ENCODE assay signal across 31 cellular contexts in the genomic region with DNA sequence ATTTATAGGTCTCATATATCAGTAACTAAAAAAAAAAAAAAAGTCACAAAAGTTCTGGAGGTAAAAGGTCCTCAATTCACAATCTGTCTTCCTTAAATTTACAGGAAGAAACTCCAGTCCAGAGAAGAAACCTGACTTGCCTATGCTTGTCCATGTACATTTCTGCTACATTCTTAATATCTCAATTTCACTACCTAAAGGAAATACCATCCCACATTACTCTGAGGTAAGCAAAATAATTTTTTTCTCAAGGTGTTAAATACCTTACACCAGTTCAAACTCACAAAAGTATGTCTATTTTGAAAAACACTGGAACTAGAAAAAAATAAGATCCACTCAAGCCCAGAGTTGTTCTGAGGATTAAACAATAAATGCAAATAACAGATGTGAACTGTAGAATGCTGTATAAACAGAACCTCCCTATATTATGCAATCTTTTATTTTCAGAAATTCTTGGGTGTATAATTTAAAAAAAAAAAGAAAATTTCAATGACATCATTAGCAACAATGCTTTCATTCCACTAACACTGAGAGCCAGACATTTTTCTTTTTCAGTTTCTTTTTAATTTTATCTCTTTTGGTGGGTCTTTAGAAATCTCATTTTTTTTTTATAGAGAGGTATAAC. TPM values are rescaled to one million over a fixed set of nuclear protein-coding genes. Genes with fewer than 3 reads are reported as not detected.
DNase-seq lines count a peak whose midpoint lies in the region; ATAC-seq, FAIRE-seq and TF ChIP-seq lines count a peak whose summit lies in the region.
"Had no signal": no experiment of that assay in that cellular context is flagged by ENCODE, and none has a peak within 500 bp of the region (broad histone marks: within the 10 kb centered on the region; RNA-seq: fewer than 3 reads in every experiment).

No MANE protein-coding gene starts in this region.

- ATAC-seq in GM19351 (IDR thresholded peaks at IDR 0.05; ENCODE audit: unreplicated experiment), result no peak
- ATAC-seq: A549; body of pancreas; gastroesophageal sphincter; HCT116; natural killer cell; stimulated activated naive CD8-positive, alpha-beta T cell treated with anti-CD3 and anti-CD28 coated beads, Interleukin-15, amount 100 ng/mL, for 72 hours had no signal

- POLR2A ChIA-PET in RWPE1 (lab: Yijun Ruan, JAX; ENCODE audit: low non-redundant PET), result no interaction called here

- H3K27ac ChIP-seq in RWPE1, result no peak overlapping the region
- peak overlapping the region; percentile 65 for H3K27ac ChIP-seq in keratinocyte (ENCODE audit: control insufficient read depth, insufficient read depth, low read length)
- H3K27ac ChIP-seq: A549, BLaER1, body of pancreas, gastroesophageal sphincter, skin epidermis, vagina, WERI-Rb-1 had no signal

- CTCF ChIA-PET in RWPE1 (lab: Yijun Ruan, JAX), result no interaction called here

- peak overlapping the region; percentile 42 for H3K9ac ChIP-seq in keratinocyte (ENCODE audit: control insufficient read depth, extremely low read depth, insufficient read depth, low read length)
- H3K9ac ChIP-seq: BLaER1 had no signal

- H2AFZ ChIP-seq in keratinocyte (ENCODE audit: control insufficient read depth, low read length), result no peak overlapping the region

- no peak overlapping the region for H3K4me3 ChIP-seq in AG10803 (ENCODE audit: low read length)
- no peak overlapping the region for H3K4me3 ChIP-seq in epithelial cell of esophagus (ENCODE audit: low read length)
- peak overlapping the region in 2 of 3 experiments; percentile 11 to 44 for H3K4me3 ChIP-seq in keratinocyte (ENCODE audit: control insufficient read depth in 2 of 3, extremely low read depth in 1 of 3, insufficient read depth in 2 of 3, low read depth in 1 of 3, low read length in 3 of 3)
- H3K4me3 ChIP-seq: A549, BLaER1, body of pancreas, gastroesophageal sphincter, skin epidermis, vagina had no signal

- no peaks in the 10 kb centered on the region for H3K27me3 ChIP-seq in keratinocyte (ENCODE audit: control insufficient read depth, extremely low read depth, insufficient read depth, low read length)
- H3K27me3 ChIP-seq: BLaER1, body of pancreas, gastroesophageal sphincter, vagina had no signal

- no peaks in the 10 kb centered on the region for H3K9me1 ChIP-seq in keratinocyte (ENCODE audit: control insufficient read depth, extremely low read depth, insufficient read depth, low read length)

- peak; percentile 49 for FAIRE-seq in keratinocyte (lab: Jason Lieb, UNC)
- FAIRE-seq: A549, kidney had no signal

- peaks cover 5 to 12% of the 10 kb centered on the region in 2 experiments for H3K36me3 ChIP-seq in keratinocyte (ENCODE audit: control insufficient read depth in 2 of 2, extremely low read depth in 1 of 2, insufficient read depth in 2 of 2, low read length in 2 of 2)

- H3K9me3 ChIP-seq in keratinocyte (ENCODE audit: control insufficient read depth, low read depth, low read length), result no peaks in the 10 kb centered on the region
- H3K9me3 ChIP-seq: A549, BLaER1, body of pancreas, gastroesophageal sphincter, vagina had no signal

- H4K20me1 ChIP-seq in keratinocyte (ENCODE audit: control insufficient read depth, extremely low read depth, insufficient read depth, low read length), result no peaks in the 10 kb centered on the region
- H4K20me1 ChIP-seq: BLaER1 had no signal

- TF ChIP-seq CTCF in AG10803 (conservative IDR thresholded peaks at IDR 0.05; ENCODE audit: low read length) (no peak), RWPE1 (conservative IDR thresholded peaks at IDR 0.05; ENCODE audit: low read depth) (no peak), epithelial cell of esophagus (IDR thresholded peaks at IDR 0.05; ENCODE audit: insufficient read depth, low read depth, low read length, missing control alignments) (no peak), keratinocyte (optimal IDR thresholded peaks at IDR 0.05 in 1 of 3, IDR thresholded peaks at IDR 0.05 in 1 of 3, conservative IDR thresholded peaks at IDR 0.05 in 1 of 3; ENCODE audit: extremely low read depth in 1 of 3, insufficient read depth in 2 of 3, low read length in 3 of 3) (no peak)

- peaks cover 31% of the 10 kb centered on the region for H3K4me1 ChIP-seq in keratinocyte (ENCODE audit: control insufficient read depth, extremely low read depth, insufficient read depth, low read length)
- H3K4me1 ChIP-seq: BLaER1, body of pancreas had no signal

- no peaks in the 10 kb centered on the region for H3K79me2 ChIP-seq in keratinocyte (ENCODE audit: control insufficient read depth, insufficient read depth, low read length)

- peak; percentile 51 for DNase-seq in AG10803 (ENCODE audit: low read depth)
- peak; percentile 31 for DNase-seq in RWPE1 (ENCODE audit: low spot score)
- DNase-seq in epithelial cell of esophagus (ENCODE audit: low read depth), result peak; percentile 75
- no peak for DNase-seq in keratinocyte (ENCODE audit: low read depth, low spot score)
- DNase-seq in LoVo (ENCODE audit: low spot score), result no peak
- no peak for DNase-seq in DMS53 treated with DMSO at 0.1 percent for 48 hours (lab: John Stamatoyannopoulos, UW; ENCODE audit: unreplicated experiment)
- no peak for DNase-seq in activated effector memory CD4-positive, alpha-beta T cell treated with anti-CD3 and anti-CD28 coated beads, Interleukin-2, amount 50 U/mL, for 16 hours
- DNase-seq: activated CD4-positive, alpha-beta T cell treated with anti-CD3 and anti-CD28 coated beads, Interleukin-2, amount 10 ng/mL, durations not matched to agents 24 days and 14 days; activated gamma-delta T cell; activated naive CD8-positive, alpha-beta T cell treated with anti-CD3 and anti-CD28 coated beads, Interleukin-2, amount 10 ng/mL, durations not matched to agents 7 days and 5 days; activated T-cell treated with anti-CD3 and anti-CD28 coated beads, Interleukin-2, amount 50 U/mL, for 1 hour; body of pancreas; DMS153; GF-D8; Karpas-422; kidney; MV-4-11; natural killer cell; NCI-H1436 treated with DMSO at 0.1 percent for 48 hours; NCI-H524; occipital lobe; SHP77 treated with DMSO at 0.1 percent for 48 hours; stimulated activated naive CD8-positive, alpha-beta T cell treated with anti-CD3 and anti-CD28 coated beads, Interleukin-15, amount 100 ng/mL, for 72 hours; WERI-Rb-1 had no signal

- peak overlapping the region; percentile 74 for H3K4me2 ChIP-seq in keratinocyte (ENCODE audit: control insufficient read depth, extremely low read depth, insufficient read depth, low read depth, low read length)
- H3K4me2 ChIP-seq: A549, BLaER1 had no signal

- dilution Hi-C loops in keratinocyte (cut with MboI; ENCODE audit: extremely low pct_ligation_motif_present, low sequenced_read_pairs), result no loop called here

RNA-seq across cellular contexts. Expression of a gene that starts 49.9 kb away (rescaled TPM):
- not detected in 3 replicates for polyA plus RNA-seq in keratinocyte
- polyA plus RNA-seq in keratinocyte (2011; ENCODE audit: low read depth), result not detected
- polyA plus RNA-seq in keratinocyte (2011; cell fraction: cytosol; rRNA removed), result not detected in 2 replicates
- not detected in 2 replicates for polyA plus RNA-seq in keratinocyte (2011; cell fraction: nucleus; rRNA removed)
- polyA plus RNA-seq in keratinocyte (2012; ENCODE audit: low replicate concordance), result not detected in 2 replicates
- not detected in 3 replicates for polyA minus RNA-seq in keratinocyte
- polyA minus RNA-seq in keratinocyte (2011; cell fraction: cytosol; rRNA and poly(A)+ RNA removed), result not detected
- not detected in 2 replicates for polyA minus RNA-seq in keratinocyte (2011; cell fraction: nucleus; rRNA and poly(A)+ RNA removed)
- polyA plus RNA-seq: A549 had no signal

Comparison
In these comparisons a context has a peak if more than half of its experiments do, and no peak if none do; other contexts are left out.
1. DNase-seq: peak in AG10803 (single experiment), RWPE1 (single experiment) and epithelial cell of esophagus (single experiment); none in keratinocyte (single experiment), LoVo (single experiment), DMS53 treated with DMSO at 0.1 percent for 48 hours (single experiment) and activated effector memory CD4-positive, alpha-beta T cell treated with anti-CD3 and anti-CD28 coated beads, Interleukin-2, amount 50 U/mL, for 16 hours (single experiment).
2. H3K4me3 ChIP-seq: peak in keratinocyte (2 of 3); none in AG10803 (single experiment) and epithelial cell of esophagus (single experiment).